ENCODE assay signal across 21 cellular contexts in genomic region chr12:72369560-72369959, GRCh38.
"Had no signal": no experiment of that assay in that cellular context is flagged by ENCODE, and none has a peak within 500 bp of the region (broad histone marks: within the 10 kb centered on the region; RNA-seq: fewer than 3 reads in every experiment).

No MANE protein-coding gene starts in this region.

- DNase-seq: activated CD4-positive, alpha-beta memory T cell treated with anti-CD3 and anti-CD28 coated beads, Interleukin-2, amount 10 ng/mL, durations not matched to agents 7 days and 5 days; activated CD4-positive, alpha-beta T cell treated with anti-CD3 and anti-CD28 coated beads, Interleukin-2, amount 10 ng/mL, durations not matched to agents 7 days and 5 days; activated CD4-positive, CD25-positive, alpha-beta regulatory T cell; activated gamma-delta T cell treated with Interleukin-2 at 50 U/mL for 16 hours; activated naive CD4-positive, alpha-beta T cell treated with anti-CD3 and anti-CD28 coated beads, Interleukin-2, amount 10 ng/mL, durations not matched to agents 7 days and 5 days; activated naive CD8-positive, alpha-beta T cell treated with anti-CD3 and anti-CD28 coated beads for 36 hours; activated T-cell treated with anti-CD3 and anti-CD28 coated beads for 4 hours; activated T-cell treated with anti-CD3 and anti-CD28 coated beads, Interleukin-2, amount 50 U/mL, for 72 hours; cerebellar nuclear complex; Karpas-422; MM.1S; NCI-H1105; NCI-H1436; NCI-H1694 treated with DMSO at 0.1 percent for 48 hours; NCI-H2029 treated with DMSO at 0.1 percent for 48 hours; NCI-H345; NCI-H510A; NCI-H526 treated with DMSO at 0.1 percent for 48 hours; NCI-H82; NK-92 treated with Interleukin-12 subunit alpha and Interleukin-12 subunit beta, amount 100 ng/mL, for 24 hours; Peyer's patch had no signal

- H3K27ac ChIP-seq: Peyer's patch had no signal

- H3K9me3 ChIP-seq: Peyer's patch had no signal

- H3K36me3 ChIP-seq: Peyer's patch had no signal

- H3K4me1 ChIP-seq: Peyer's patch had no signal

- H3K27me3 ChIP-seq: Peyer's patch had no signal

- ATAC-seq: activated T-cell treated with anti-CD3 and anti-CD28 coated beads, Interleukin-2, amount 50 U/mL, for 72 hours had no signal

- H3K4me3 ChIP-seq: Peyer's patch had no signal
